Comparison of ENCODE assay signal across 8 cellular contexts in the genomic region with DNA sequence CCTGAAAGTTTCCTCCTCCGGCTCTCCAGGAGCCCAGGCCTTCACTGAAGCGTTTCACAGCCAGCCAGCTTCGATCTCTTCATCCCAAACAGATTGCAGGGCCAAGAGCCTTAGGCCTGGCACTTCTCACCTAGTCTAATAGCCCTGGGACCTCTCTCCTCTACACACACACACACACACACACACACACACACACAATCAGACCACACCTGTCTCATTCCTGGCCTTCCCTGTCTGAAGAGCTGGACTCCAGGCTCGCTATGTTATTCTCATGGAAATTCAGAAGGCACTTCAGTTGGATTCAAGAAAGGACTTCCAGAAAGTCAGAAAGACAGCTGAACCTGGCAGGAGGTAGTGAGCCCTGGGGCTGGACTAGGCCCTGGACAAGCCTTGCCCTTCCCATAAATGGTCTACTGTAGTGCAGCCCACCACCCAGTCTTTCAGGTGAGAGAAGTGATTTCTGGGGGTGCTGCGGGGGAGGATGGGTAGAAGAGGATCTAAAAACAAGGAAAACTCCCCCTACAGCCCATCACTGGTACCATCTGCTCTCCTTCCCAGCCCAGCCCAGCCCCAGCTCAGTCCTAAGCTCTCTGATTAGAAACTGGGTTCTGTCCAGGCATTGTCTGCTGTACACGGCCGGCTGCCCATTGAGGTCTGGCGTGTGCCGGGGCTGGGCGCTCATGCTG. TPM values are rescaled to one million over a fixed set of nuclear protein-coding genes. Genes with fewer than 3 reads are reported as not detected.
DNase-seq lines count a peak whose midpoint lies in the region; ATAC-seq, FAIRE-seq and TF ChIP-seq lines count a peak whose summit lies in the region.

No MANE protein-coding gene starts in this region.

- no peak for TF ChIP-seq CTCF in Panc1 (IDR thresholded peaks at IDR 0.05)
- TF ChIP-seq CTCF in K562 (IDR thresholded peaks at IDR 0.05 in 2 of 3, conservative IDR thresholded peaks at IDR 0.05 in 1 of 3; ENCODE audit: insufficient read depth in 2 of 3, low read depth in 1 of 3, low read length in 3 of 3): peak; percentile 55 to 71 (median 67)
- no peak for TF ChIP-seq CTCF in mucosa of descending colon (IDR thresholded peaks at IDR 0.05)
- TF ChIP-seq CTCF in ascending aorta (IDR thresholded peaks at IDR 0.05): no peak

- H3K4me3 ChIP-seq in right cardiac atrium (ENCODE audit: low read length) (no peak overlapping the region), Panc1 (ENCODE audit: low read depth in 2 of 2, low read length in 2 of 2) (no peak overlapping the region), K562 (no peak overlapping the region), mucosa of descending colon (no peak overlapping the region), ascending aorta (no peak overlapping the region)

- 0 out of 2 replicates have a peak overlapping the region, but pooled peaks have one; percentile 6 for H2AFZ ChIP-seq in K562 (ENCODE audit: low read depth, low read length)

- no peaks in the 10 kb centered on the region for H3K4me1 ChIP-seq in right cardiac atrium (ENCODE audit: control insufficient read depth, insufficient read depth, low read length)
- no peaks in the 10 kb centered on the region for H3K4me1 ChIP-seq in Panc1 (ENCODE audit: control insufficient read depth, insufficient read depth, low read length)
- peaks cover 70 to 86% of the 10 kb centered on the region in 2 experiments for H3K4me1 ChIP-seq in K562 (replicated peaks in 1 of 2; ENCODE audit: control insufficient read depth in 2 of 2, insufficient read depth in 2 of 2, low read length in 2 of 2)
- H3K4me1 ChIP-seq in mucosa of descending colon (ENCODE audit: low read depth): peaks cover 44% of the 10 kb centered on the region
- peaks cover 6 to 7% of the 10 kb centered on the region in 2 donors for H3K4me1 ChIP-seq in ascending aorta

- POLR2A ChIA-PET in Panc1 (lab: Charles Lee) (interaction anchor here (0.7 kb wide), 1 partner anchor 262 kb away, joined by 3 read pairs; no protein-coding TSS in a partner anchor), K562 (lab: Yijun Ruan, JAX) (interaction anchor here (0.6 to 1.4 kb wide), 7 partner anchors 10 to 463 kb away, joined by 3 to 8 read pairs (median 3); a partner anchor contains a TSS)

- no peaks in the 10 kb centered on the region for H3K27me3 ChIP-seq in right cardiac atrium (ENCODE audit: control insufficient read depth, insufficient read depth)
- H3K27me3 ChIP-seq in Panc1 (ENCODE audit: control insufficient read depth, insufficient read depth, low read length): peaks cover 8% of the 10 kb centered on the region
- no peaks in the 10 kb centered on the region; a peak in 1 of 5 replicates for H3K27me3 ChIP-seq in K562 (ENCODE audit: control insufficient read depth in 2 of 2, insufficient read depth in 2 of 2, low read length in 2 of 2)
- no peaks in the 10 kb centered on the region for H3K27me3 ChIP-seq in ascending aorta

- TF ChIP-seq POLR2A in K562 (conservative IDR thresholded peaks at IDR 0.05): no peak

- 69% methylated on average over 10 of the region's 10 CpGs for WGBS in right cardiac atrium
- 40% methylated on average over 7 of the region's 10 CpGs for WGBS in K562 (ENCODE audit: insufficient coverage, low coverage, missing lambda C conversion rate)

- in situ Hi-C loops in Panc1 (cut with HindIII; ENCODE audit: low pct_unique_long_range_greater_than_20kb, low sequenced_read_pairs): no loop called here
- in situ Hi-C loops in K562 (cut with MboI): no loop called here

- DNase-seq in right cardiac atrium (peak in 1 of 3 donors; percentile 69), left cardiac atrium (no peak), Panc1 (ENCODE audit: low read depth, low spot score) (no peak), K562 (ENCODE audit: extremely low read depth in 1 of 4, low spot score in 3 of 4) (peak; percentile 74 to 78 (median 76)), mucosa of descending colon (peak; percentile 44 to 66 (median 47)), ascending aorta (ENCODE audit: low spot score in 2 of 2) (no peak), NCI-H345 treated with DMSO at 0.1 percent for 48 hours (lab: John Stamatoyannopoulos, UW; ENCODE audit: unreplicated experiment) (no peak)

- no peaks in the 10 kb centered on the region for H3K9me3 ChIP-seq in right cardiac atrium (ENCODE audit: control insufficient read depth, low read length)
- no peaks in the 10 kb centered on the region for H3K9me3 ChIP-seq in Panc1 (ENCODE audit: control insufficient read depth, insufficient read depth, low read depth, low read length)
- no peaks in the 10 kb centered on the region for H3K9me3 ChIP-seq in K562 (replicated peaks; ENCODE audit: control insufficient read depth, insufficient read depth, low read depth, low read length)
- no peaks in the 10 kb centered on the region for H3K9me3 ChIP-seq in mucosa of descending colon
- H3K9me3 ChIP-seq in ascending aorta: no peaks in the 10 kb centered on the region

- no peak for FAIRE-seq in K562 (lab: Jason Lieb, UNC)

- peak; percentile 30 to 59 for ATAC-seq in right cardiac atrium
- no peak for ATAC-seq in left cardiac atrium
- peak; percentile 55; the same call in 1 of the 2 replicates for ATAC-seq in Panc1
- peak; percentile 58 for ATAC-seq in K562
- ATAC-seq in mucosa of descending colon: peak; percentile 11
- ATAC-seq in HG02973 (IDR thresholded peaks at IDR 0.05; ENCODE audit: unreplicated experiment): no peak

- H3K79me2 ChIP-seq in K562 (ENCODE audit: control insufficient read depth, insufficient read depth, low read length): peaks cover 15% of the 10 kb centered on the region

- H4K20me1 ChIP-seq in K562 (replicated peaks; ENCODE audit: control insufficient read depth, insufficient read depth, low read length): no peaks in the 10 kb centered on the region; the same call in 1 of the 2 replicates

- intact Hi-C loops in right cardiac atrium (cut with DNase I): no loop called here
- intact Hi-C loops in left cardiac atrium (cut with DNase I): no loop called here
- intact Hi-C loops in Panc1 (cut with micrococcal nuclease; ENCODE audit: unreplicated experiment): no loop called here
- intact Hi-C loops in K562 (cut with micrococcal nuclease): loop anchor here (5.0 kb wide), 1 partner anchor 398 kb away; a partner anchor contains a TSS
- intact Hi-C loops in mucosa of descending colon (cut with DNase I, micrococcal nuclease): no loop called here
- intact Hi-C loops in ascending aorta (cut with DNase I): no loop called here

- no peak for TF ChIP-seq EP300 in K562 (IDR thresholded peaks at IDR 0.05; ENCODE audit: low read length)

- H3K4me2 ChIP-seq in K562 (ENCODE audit: insufficient read depth, low read length): no peak overlapping the region

- CTCF ChIA-PET in Panc1 (lab: Charles Lee) (interaction anchor here (0.5 to 0.7 kb wide), 9 partner anchors 11 to 1513 kb away, joined by 3 to 13 read pairs (median 4); no protein-coding TSS in a partner anchor), K562 (lab: Yijun Ruan, JAX; ENCODE audit: low intra/inter-chr PET ratio) (no interaction called here)

- H3K36me3 ChIP-seq in Panc1 (ENCODE audit: control insufficient read depth, insufficient read depth, low read length): no peaks in the 10 kb centered on the region
- no peaks in the 10 kb centered on the region for H3K36me3 ChIP-seq in K562 (ENCODE audit: control insufficient read depth, insufficient read depth, low read length)
- no peaks in the 10 kb centered on the region for H3K36me3 ChIP-seq in mucosa of descending colon (ENCODE audit: low read depth)
- H3K36me3 ChIP-seq in ascending aorta: no peaks in the 10 kb centered on the region

- BruUV-seq in Panc1 (replicated peaks; lab: Mats Ljungman, UMichigan) (no TSS peak), K562 (replicated peaks; lab: Mats Ljungman, UMichigan) (no TSS peak)

- peaks cover 3% of the 10 kb centered on the region for H3K9me1 ChIP-seq in K562 (ENCODE audit: control insufficient read depth, insufficient read depth, low read length)

- no peak for TF ChIP-seq RAD21 in K562 (CRISPR knock-in tag; conservative IDR thresholded peaks at IDR 0.05 in 1 of 2, IDR thresholded peaks at IDR 0.05 in 1 of 2)

- H3K27ac ChIP-seq in right cardiac atrium (ENCODE audit: low read length) (no peak overlapping the region), Panc1 (ENCODE audit: low read length) (no peak overlapping the region), K562 (ENCODE audit: extremely low read depth, low read depth, low read length) (peak overlapping the region; percentile 91), ascending aorta (no peak overlapping the region)

- H3K9ac ChIP-seq in K562 (ENCODE audit: insufficient read depth in 1 of 2, low read depth in 2 of 2, low read length in 2 of 2): peak overlapping the region; percentile 39 to 61; a peak in 3 of 4 replicates

TF ChIP-seq in K562, 482 proteins besides CTCF, POLR2A, EP300 and RAD21 (continues in another document):
- TF ChIP-seq NUFIP1 (IDR thresholded peaks at IDR 0.05; ENCODE audit: partially characterized antibody): no peak

RNA-seq across cellular contexts. Expression of a gene that starts 2.7 kb away (rescaled TPM):
- total RNA-seq in right cardiac atrium (under 1 TPM; 0.53 to 0.83 (median 0.67) TPM), left cardiac atrium (1 to 10 TPM in 1 of 2 donors, under 1 TPM in 1; 0.94 to 1.0 TPM), Panc1 (2021; ENCODE audit: unreplicated experiment) (0.46 TPM), K562 (2014; rRNA removed) (5.9 and 8.4 TPM in 2 replicates), K562 (2014; rRNA removed; fragmentation: Illumina TruSeq; extraction: Trizol) (2.8 and 3.3 TPM in 2 replicates), K562 (2015; rRNA removed; fragmentation: Illumina TruSeq; extraction: Trizol) (3.1 and 3.3 TPM in 2 replicates), K562 (2021) (11.5 and 13.4 TPM in 2 replicates), mucosa of descending colon (10 to 100 TPM in 1 of 3 donors, 1 to 10 TPM in 2; 3.2 to 10.5 (median 4.0) TPM), ascending aorta (10.2 TPM)
- polyA plus RNA-seq in right cardiac atrium (0.36 TPM), K562 (2011; rRNA removed) (7.8 and 15.2 TPM in 2 replicates), K562 (2014; fragmentation: Illumina TruSeq; extraction: Trizol) (7.3 and 9.6 TPM in 2 replicates), K562 (2014; fragmentation: Nextera tagmentation; extraction: Ambion mirVana) (under 1 TPM; 0.46 to 0.48 TPM), K562 (2014; rRNA removed) (6.3 and 7.5 TPM in 2 replicates)
- polyA plus RNA-seq in Panc1 (2012; ENCODE audit: insufficient read length): 0.33 TPM
- total RNA-seq in K562 (2011; cell fraction: chromatin; rRNA removed; ENCODE audit: low replicate concordance): 31.5 and 80.0 TPM in 2 replicates
- total RNA-seq in K562 (2011; cell fraction: nucleolus; rRNA removed): 28.8 and 39.0 TPM in 2 replicates
- total RNA-seq in K562 (2011; cell fraction: nucleoplasm; rRNA removed): 28.9 and 35.9 TPM in 2 replicates
- polyA plus RNA-seq in K562 (2011; cell fraction: cytosol; rRNA removed): 12.7 and 14.0 TPM in 2 replicates
- 44.2 and 45.1 TPM in 2 replicates for polyA plus RNA-seq in K562 (2011; cell fraction: nucleus; rRNA removed)
- polyA plus RNA-seq in K562 (2012): 7.8 and 10.5 TPM in 2 replicates
- 13.9 and 15.1 TPM in 2 replicates for polyA minus RNA-seq in K562 (2011; rRNA and poly(A)+ RNA removed)
- polyA minus RNA-seq in K562 (2011; cell fraction: cytosol; rRNA and poly(A)+ RNA removed): 11.5 and 22.6 TPM in 2 replicates
- 22.5 and 38.5 TPM in 2 replicates for polyA minus RNA-seq in K562 (2011; cell fraction: nucleus; rRNA and poly(A)+ RNA removed)

Comparison
In these comparisons a context has a peak if more than half of its experiments do, and no peak if none do; other contexts are left out.
1. ATAC-seq: peak in right cardiac atrium (2 of 2), Panc1 (single experiment), K562 (single experiment) and mucosa of descending colon (single experiment); none in left cardiac atrium (0 of 2) and HG02973 (single experiment).
2. DNase-seq: peak in K562 (4 of 4) and mucosa of descending colon (3 of 3); none in left cardiac atrium (single experiment), Panc1 (single experiment), ascending aorta (0 of 2) and NCI-H345 treated with DMSO at 0.1 percent for 48 hours (single experiment).
3. CTCF ChIP-seq: peak in K562 (3 of 3); none in Panc1 (single experiment), mucosa of descending colon (single experiment) and ascending aorta (0 of 3).